14 cellular contexts compared by ENCODE assay signal in the genomic region with DNA sequence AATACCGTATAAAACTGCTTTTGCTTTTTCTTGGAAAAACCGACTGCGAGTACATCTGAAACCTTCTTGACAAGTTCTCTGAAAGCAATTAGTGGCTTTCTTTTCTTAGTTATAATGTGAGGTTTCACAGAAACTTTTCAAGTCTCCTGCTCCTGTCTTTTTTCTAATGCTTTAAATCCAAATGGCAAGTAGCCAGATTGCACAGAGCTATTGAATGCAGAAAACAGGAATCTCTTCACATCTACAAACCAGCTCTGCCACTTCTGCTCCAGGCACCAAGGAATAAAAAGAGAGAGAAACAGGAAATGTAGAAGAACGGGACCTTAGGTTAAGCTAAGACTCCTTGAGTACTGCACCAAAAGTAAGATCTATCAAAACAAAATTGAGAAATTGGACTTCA.
A peak's percentile ranks its signal among the peaks of the same experiment; 100 is the strongest.
DNase-seq lines count a peak whose midpoint lies in the region; ATAC-seq, FAIRE-seq and TF ChIP-seq lines count a peak whose summit lies in the region.
"Had no signal": no experiment of that assay in that cellular context is flagged by ENCODE, and none has a peak within 500 bp of the region (broad histone marks: within the 10 kb centered on the region; RNA-seq: fewer than 3 reads in every experiment).

No MANE protein-coding gene starts in this region.

- WGBS in GM12878 (ENCODE audit: insufficient coverage, insufficient replicate concordance, low lambda C conversion rate, missing lambda C conversion rate): 8% methylated on average over 4 of the region's 4 CpGs
- WGBS in upper lobe of left lung, 2 donors: 25 to 36% methylated on average over 4 of the region's 4 CpGs
- 13% methylated on average over 4 of the region's 4 CpGs for WGBS in HepG2 (ENCODE audit: low lambda C conversion rate)

- H3K79me2 ChIP-seq in KMS-11 (ENCODE audit: insufficient read depth, low read depth) (no peaks in the 10 kb centered on the region), GM12878 (ENCODE audit: control insufficient read depth, insufficient read depth, low read length) (no peaks in the 10 kb centered on the region), HepG2 (ENCODE audit: insufficient read depth, low read length) (no peaks in the 10 kb centered on the region)

- no peak for TF ChIP-seq EP300 in GM12878 (IDR thresholded peaks at IDR 0.05; ENCODE audit: borderline replicate concordance in 1 of 2, control insufficient read depth in 1 of 2, low read depth in 2 of 2, low read length in 2 of 2)
- TF ChIP-seq EP300 in upper lobe of left lung (IDR thresholded peaks at IDR 0.05): no peak
- no peak for TF ChIP-seq EP300 in HepG2 (IDR thresholded peaks at IDR 0.05; ENCODE audit: low read depth in 2 of 2, low read length in 2 of 2)
- no peak for TF ChIP-seq EP300 in HepG2 (CRISPR knock-in tag; IDR thresholded peaks at IDR 0.05; ENCODE audit: borderline replicate concordance)

- no peaks in the 10 kb centered on the region for H3K36me3 Mint-ChIP-seq in CD14-positive monocyte
- H3K36me3 Mint-ChIP-seq: neural progenitor cell had no signal

- H3K9me3 ChIP-seq in GM12878 (replicated peaks; ENCODE audit: control insufficient read depth, insufficient read depth, low read length) (peaks cover 4% of the 10 kb centered on the region; the same call in 2 of the 3 replicates), upper lobe of left lung (no peaks in the 10 kb centered on the region), HepG2 (ENCODE audit: low read length) (no peaks in the 10 kb centered on the region)

- SMC1A ChIA-PET in GM12878 (lab: Charles Lee; ENCODE audit: uncharacterized antibody, unreplicated experiment): interaction anchor here (0.7 to 1.5 kb wide), 4 partner anchors 8 to 74 kb away, joined by 3 to 7 read pairs (median 4); no protein-coding TSS in a partner anchor

- H3K4me2 ChIP-seq in KMS-11: peak overlapping the region; percentile 23; the same call in 1 of the 2 replicates
- H3K4me2 ChIP-seq in GM12878 (ENCODE audit: control insufficient read depth, insufficient read depth): peak overlapping the region; percentile 74
- no peak overlapping the region for H3K4me2 ChIP-seq in HepG2 (ENCODE audit: low read depth, low read length)
- H3K4me2 ChIP-seq: neural progenitor cell had no signal

- no peaks in the 10 kb centered on the region for H3K9me3 Mint-ChIP-seq in CD14-positive monocyte
- H3K9me3 Mint-ChIP-seq: neural progenitor cell had no signal

- peaks cover 0 to 3% (median 3%) of the 10 kb centered on the region in 3 donors for H3K27me3 Mint-ChIP-seq in CD14-positive monocyte (ENCODE audit: low read depth in 3 of 3)

- FAIRE-seq in GM12878 (lab: Jason Lieb, UNC) (peak; percentile 56), HepG2 (lab: Jason Lieb, UNC) (no peak)
- FAIRE-seq: kidney had no signal

- ATAC-seq in GM21381 (IDR thresholded peaks at IDR 0.05; ENCODE audit: unreplicated experiment) (peak; percentile 56), GM12878 (peak; percentile 68), upper lobe of left lung (ENCODE audit: low FRiP score in 2 of 2) (no peak), HepG2 (no peak), HG03045 (IDR thresholded peaks at IDR 0.05; ENCODE audit: unreplicated experiment) (no peak)

- TF ChIP-seq RAD21 in GM12878 (IDR thresholded peaks at IDR 0.05; ENCODE audit: insufficient read depth, low read depth, low read length) (no peak), HepG2 (CRISPR knock-in tag; IDR thresholded peaks at IDR 0.05) (no peak)

- in situ Hi-C loops in GM12878 (cut with MboI): no loop called here
- in situ Hi-C loops in HepG2 (cut with HindIII; ENCODE audit: extremely low pct_ligation_motif_present, low pct_unique_long_range_greater_than_20kb): no loop called here

- CTCF ChIA-PET in GM12878 (lab: Yijun Ruan, JAX): interaction anchor here (0.6 to 1.1 kb wide), 2 partner anchors 29 to 45 kb away, joined by 3 read pairs; no protein-coding TSS in a partner anchor
- CTCF ChIA-PET in HepG2 (lab: Yijun Ruan, JAX; ENCODE audit: low intra/inter-chr PET ratio, low total read pairs): no interaction called here

- peak overlapping the region in 1 of 2 donors; percentile 20 for H3K4me3 Mint-ChIP-seq in CD14-positive monocyte
- H3K4me3 Mint-ChIP-seq: neural progenitor cell had no signal

- H3K27ac Mint-ChIP-seq in CD14-positive monocyte: no peak overlapping the region
- H3K27ac Mint-ChIP-seq: neural progenitor cell had no signal

- H3K4me1 Mint-ChIP-seq in CD14-positive monocyte: peaks cover 6% of the 10 kb centered on the region
- H3K4me1 Mint-ChIP-seq: neural progenitor cell had no signal

- no peak for TF ChIP-seq POLR2A in GM12878 (IDR thresholded peaks at IDR 0.05; ENCODE audit: low read depth, low read length)
- TF ChIP-seq POLR2A in upper lobe of left lung (IDR thresholded peaks at IDR 0.05): no peak
- TF ChIP-seq POLR2A in HepG2 (IDR thresholded peaks at IDR 0.05; ENCODE audit: insufficient read depth in 1 of 2, low read depth in 2 of 2, low read length in 2 of 2): no peak

- no peaks in the 10 kb centered on the region for H4K20me1 ChIP-seq in KMS-11 (ENCODE audit: insufficient read depth)
- H4K20me1 ChIP-seq in GM12878 (ENCODE audit: control insufficient read depth, insufficient read depth): no peaks in the 10 kb centered on the region
- H4K20me1 ChIP-seq in HepG2 (ENCODE audit: insufficient read depth, low read length): no peaks in the 10 kb centered on the region

- no peaks in the 10 kb centered on the region; the same call in 1 of the 2 replicates for H3K27me3 ChIP-seq in KMS-11 (ENCODE audit: insufficient read depth, low read depth)
- no peaks in the 10 kb centered on the region for H3K27me3 ChIP-seq in GM12878 (replicated peaks in 1 of 2; ENCODE audit: control insufficient read depth in 2 of 2, insufficient read depth in 2 of 2, low read length in 1 of 2)
- no peaks in the 10 kb centered on the region for H3K27me3 ChIP-seq in upper lobe of left lung
- H3K27me3 ChIP-seq in HepG2 (ENCODE audit: control insufficient read depth in 1 of 2, insufficient read depth in 2 of 2, low read length in 2 of 2): no peaks in the 10 kb centered on the region; a peak in 1 of 5 replicates
- H3K27me3 ChIP-seq: cardiac muscle cell, neural progenitor cell had no signal

- H3K4me3 ChIP-seq in KMS-11 (IDR thresholded peaks at IDR 0.05; ENCODE audit: insufficient read depth, low read depth, low read length) (no peak overlapping the region), GM12878 (peak overlapping the region; percentile 35; the same call in 1 of the 2 replicates), upper lobe of left lung (no peak overlapping the region), HepG2 (replicated peaks in 1 of 3; ENCODE audit: insufficient read depth in 1 of 3, low read depth in 2 of 3, low read length in 3 of 3) (no peak overlapping the region)
- H3K4me3 ChIP-seq: cardiac muscle cell, neural progenitor cell had no signal

- DNase-seq in GF-D8 (lab: John Stamatoyannopoulos, UW): peak; percentile 49
- DNase-seq in GM12878 (ENCODE audit: low read depth, low spot score): no peak
- DNase-seq in upper lobe of left lung: no peak
- DNase-seq in HepG2 (ENCODE audit: low spot score): no peak
- DNase-seq in CD14-positive monocyte (ENCODE audit: low spot score): no peak
- DNase-seq: C1 segment of cervical spinal cord; kidney; NCI-H1105; stimulated activated CD4-positive, alpha-beta T cell treated with anti-CD3 and anti-CD28 coated beads, Interleukin-12 subunit alpha, Interleukin-12 subunit beta, amount 100 ng/mL, for 4 hours had no signal

- RAD21 ChIA-PET in GM12878 (lab: Charles Lee; ENCODE audit: unreplicated experiment): no interaction called here

- H3K36me3 ChIP-seq in KMS-11 (ENCODE audit: insufficient read depth) (no peaks in the 10 kb centered on the region), GM12878 (ENCODE audit: control insufficient read depth in 2 of 2, insufficient read depth in 2 of 2, low read length in 1 of 2) (no peaks in the 10 kb centered on the region), upper lobe of left lung (no peaks in the 10 kb centered on the region), HepG2 (replicated peaks in 1 of 2; ENCODE audit: control insufficient read depth in 1 of 2, insufficient read depth in 2 of 2, low read length in 2 of 2) (no peaks in the 10 kb centered on the region)
- H3K36me3 ChIP-seq: cardiac muscle cell, neural progenitor cell had no signal

- no peak for TF ChIP-seq CTCF in KMS-11 (conservative IDR thresholded peaks at IDR 0.05; ENCODE audit: low read depth, low read length)
- TF ChIP-seq CTCF in GM12878 (IDR thresholded peaks at IDR 0.05 in 2 of 3, conservative IDR thresholded peaks at IDR 0.05 in 1 of 3; ENCODE audit: control insufficient read depth in 2 of 3, extremely low read depth in 1 of 3, insufficient read depth in 1 of 3, low read depth in 3 of 3, low read length in 3 of 3): no peak
- TF ChIP-seq CTCF in upper lobe of left lung (IDR thresholded peaks at IDR 0.05): no peak
- TF ChIP-seq CTCF in HepG2 (CRISPR knock-in tag; IDR thresholded peaks at IDR 0.05): no peak
- TF ChIP-seq CTCF in CD14-positive monocyte (IDR thresholded peaks at IDR 0.05): no peak

- POLR2A ChIA-PET in GM12878 (lab: Charles Lee): no interaction called here
- POLR2A ChIA-PET in HepG2 (lab: Yijun Ruan, JAX): no interaction called here

- intact Hi-C loops in GM12878 (cut with micrococcal nuclease; ENCODE audit: unreplicated experiment): no loop called here
- intact Hi-C loops in HepG2 (cut with micrococcal nuclease; ENCODE audit: unreplicated experiment): no loop called here
- intact Hi-C loops in CD14-positive monocyte (cut with micrococcal nuclease): no loop called here

- H2AFZ ChIP-seq in KMS-11 (ENCODE audit: low read depth): no peak overlapping the region
- no peak overlapping the region for H2AFZ ChIP-seq in GM12878 (ENCODE audit: control insufficient read depth, low read depth, low read length)
- no peak overlapping the region for H2AFZ ChIP-seq in HepG2 (ENCODE audit: low read length)
- H2AFZ ChIP-seq: neural progenitor cell had no signal

- BruUV-seq in GM12878 (replicated peaks; lab: Mats Ljungman, UMichigan) (no TSS peak), HepG2 (replicated peaks; lab: Mats Ljungman, UMichigan) (no TSS peak)

- H3K27ac ChIP-seq in KMS-11: no peak overlapping the region
- H3K27ac ChIP-seq in GM12878 (ENCODE audit: control insufficient read depth, insufficient read depth): no peak overlapping the region
- no peak overlapping the region for H3K27ac ChIP-seq in upper lobe of left lung
- H3K27ac ChIP-seq in HepG2 (ENCODE audit: extremely low read length, insufficient read depth, low read length): no peak overlapping the region
- H3K27ac ChIP-seq: cardiac muscle cell, neural progenitor cell had no signal

- H3K4me1 ChIP-seq in KMS-11 (ENCODE audit: low read depth, poor library complexity, severe bottlenecking) (peaks cover 14% of the 10 kb centered on the region), GM12878 (ENCODE audit: control insufficient read depth, insufficient read depth, low read length) (no peaks in the 10 kb centered on the region), upper lobe of left lung (no peaks in the 10 kb centered on the region), HepG2 (ENCODE audit: insufficient read depth, low read length) (no peaks in the 10 kb centered on the region)
- H3K4me1 ChIP-seq: neural progenitor cell had no signal

- no peak overlapping the region for H3K9ac ChIP-seq in KMS-11
- no peak overlapping the region for H3K9ac ChIP-seq in GM12878 (ENCODE audit: control insufficient read depth, insufficient read depth, low read length)
- no peak overlapping the region for H3K9ac ChIP-seq in HepG2 (ENCODE audit: insufficient read depth, low read depth, low read length)
- H3K9ac ChIP-seq: neural progenitor cell had no signal

TF ChIP-seq in GM12878, 131 proteins besides CTCF, POLR2A, EP300 and RAD21 (continues in another document):
- TF ChIP-seq JUNB (IDR thresholded peaks at IDR 0.05): no peak

Comparison
In these comparisons a context has a peak if more than half of its experiments do, and no peak if none do; other contexts are left out.
1. ATAC-seq: peak in GM21381 (single experiment) and GM12878 (single experiment); none in upper lobe of left lung (0 of 2), HepG2 (single experiment) and HG03045 (single experiment).